8 cellular contexts compared by ENCODE assay signal in the genomic region with DNA sequence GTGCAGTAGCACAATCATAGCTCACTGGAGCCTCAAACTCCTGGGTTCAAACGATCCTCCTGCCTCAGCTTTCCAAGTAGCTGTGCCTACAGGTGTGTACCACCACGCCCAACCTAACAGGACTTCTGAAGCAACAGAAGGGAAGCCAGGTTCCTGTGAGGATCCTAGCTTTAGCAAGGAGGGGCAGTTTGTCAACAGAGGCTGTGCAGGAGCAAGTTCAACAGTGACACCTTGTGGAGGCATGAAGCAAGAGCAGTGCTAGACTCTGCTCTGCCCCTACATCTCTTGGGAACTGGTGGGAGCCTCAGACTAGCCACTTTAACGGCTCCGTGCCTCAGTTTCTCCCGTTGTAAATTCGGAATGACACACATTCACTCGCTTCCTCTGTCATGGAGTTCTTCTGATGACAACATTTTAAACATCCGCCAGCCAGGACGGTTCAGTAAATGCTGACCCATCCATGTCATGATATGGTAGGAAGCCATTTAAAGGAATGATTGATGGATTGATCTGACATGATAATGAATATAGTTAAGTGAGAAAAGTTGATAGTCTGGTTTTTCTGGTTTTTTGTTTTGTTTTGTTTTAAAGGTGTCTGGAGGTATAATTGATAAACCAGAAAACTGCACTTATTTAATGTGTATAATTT.
A peak's percentile ranks its signal among the peaks of the same experiment; 100 is the strongest.
DNase-seq lines count a peak whose midpoint lies in the region; ATAC-seq and TF ChIP-seq lines count a peak whose summit lies in the region.

No MANE protein-coding gene starts in this region.

- H2AFZ ChIP-seq in PC-3 (ENCODE audit: low read length): no peak overlapping the region

- peaks cover 9% of the 10 kb centered on the region for H3K9me3 Mint-ChIP-seq in activated T-helper 17 cell treated with anti-CD3 and anti-CD28 coated beads, Interleukin-2, amount 50 U/mL, for 72 hours

- no peaks in the 10 kb centered on the region for H3F3A ChIP-seq in PC-3 (ENCODE audit: low read length, unreplicated experiment)

- CTCF ChIA-PET in PC-3 (lab: Charles Lee): no interaction called here

- TF ChIP-seq CTCF in PC-3 (conservative IDR thresholded peaks at IDR 0.05; ENCODE audit: low read depth, low read length): peak; percentile 63
- peak; percentile 63 for TF ChIP-seq CTCF in epithelial cell of proximal tubule (conservative IDR thresholded peaks at IDR 0.05; ENCODE audit: low read depth, low read length)
- no peak for TF ChIP-seq CTCF in ovary (IDR thresholded peaks at IDR 0.05)

- no peaks in the 10 kb centered on the region for H3K9me2 ChIP-seq in PC-3 (replicated peaks; ENCODE audit: low read length)

- H3K36me3 Mint-ChIP-seq in activated T-helper 17 cell treated with anti-CD3 and anti-CD28 coated beads, Interleukin-2, amount 50 U/mL, for 72 hours (ENCODE audit: low read depth): peaks cover 17% of the 10 kb centered on the region

- no peak for TF ChIP-seq EP300 in ovary (IDR thresholded peaks at IDR 0.05)

- no peak for TF ChIP-seq POLR2A in ovary (IDR thresholded peaks at IDR 0.05)

- H3K27me3 ChIP-seq in PC-3 (ENCODE audit: low read length) (no peaks in the 10 kb centered on the region), ovary (no peaks in the 10 kb centered on the region)

- WGBS in ovary, 3 donors: 46 to 56% (median 48%) methylated on average over 9 of the region's 9 CpGs

- DNase-seq in COLO829 (ENCODE audit: low spot score) (peak; percentile 83), H4 (ENCODE audit: low spot score) (peak; percentile 19), PC-3 (peak; percentile 34), epithelial cell of proximal tubule (ENCODE audit: low read depth) (no peak), left colon (no peak), ovary (no peak), dedifferentiated amniotic fluid mesenchymal stem cell (ENCODE audit: extremely low spot score) (no peak)

- H4K20me1 ChIP-seq in PC-3 (ENCODE audit: low read length): no peaks in the 10 kb centered on the region

- peaks cover 4% of the 10 kb centered on the region for H3K4me1 Mint-ChIP-seq in activated T-helper 17 cell treated with anti-CD3 and anti-CD28 coated beads, Interleukin-2, amount 50 U/mL, for 72 hours

- H3K4me1 ChIP-seq in PC-3 (ENCODE audit: insufficient read depth, low read length): no peaks in the 10 kb centered on the region
- H3K4me1 ChIP-seq in ovary (ENCODE audit: insufficient read depth): peaks cover 4% of the 10 kb centered on the region

- H3K27ac ChIP-seq in PC-3 (ENCODE audit: low read length) (no peak overlapping the region), ovary (no peak overlapping the region)

- no TSS peak for BruUV-seq in PC-3 (replicated peaks; lab: Mats Ljungman, UMichigan)

- ATAC-seq in PC-3: no peak
- no peak for ATAC-seq in left colon
- ATAC-seq in activated T-helper 17 cell treated with anti-CD3 and anti-CD28 coated beads, Interleukin-2, amount 50 U/mL, for 72 hours (replicated peaks): no peak

- H3K27me3 Mint-ChIP-seq in activated T-helper 17 cell treated with anti-CD3 and anti-CD28 coated beads, Interleukin-2, amount 50 U/mL, for 72 hours: no peaks in the 10 kb centered on the region

- no peak overlapping the region for H3K9ac ChIP-seq in PC-3 (ENCODE audit: low read length)

- H3K79me2 ChIP-seq in PC-3 (ENCODE audit: low read length): no peaks in the 10 kb centered on the region

- H3K4me3 ChIP-seq in PC-3 (ENCODE audit: low read length) (no peak overlapping the region), epithelial cell of proximal tubule (ENCODE audit: low read depth, low read length) (no peak overlapping the region), ovary (no peak overlapping the region)

- no peak overlapping the region for H3K4me3 Mint-ChIP-seq in activated T-helper 17 cell treated with anti-CD3 and anti-CD28 coated beads, Interleukin-2, amount 50 U/mL, for 72 hours

- H3K36me3 ChIP-seq in PC-3 (ENCODE audit: low read depth, low read length) (no peaks in the 10 kb centered on the region), ovary (no peaks in the 10 kb centered on the region)

- intact Hi-C loops in PC-3 (cut with micrococcal nuclease): no loop called here
- intact Hi-C loops in left colon (cut with DNase I, micrococcal nuclease): loop anchor here in 1 of 2 donors (5.0 kb wide), 1 partner anchor 368 kb away; the partner anchor contains the start of gene ERCC4
- intact Hi-C loops in ovary (cut with DNase I): loop anchor here in 1 of 4 donors (10.0 kb wide), 1 partner anchor 365 kb away; the partner anchor contains the start of gene ERCC4

- H3K27ac Mint-ChIP-seq in activated T-helper 17 cell treated with anti-CD3 and anti-CD28 coated beads, Interleukin-2, amount 50 U/mL, for 72 hours: no peak overlapping the region

- H3K4me2 ChIP-seq in PC-3 (ENCODE audit: low read length): no peak overlapping the region

- no peaks in the 10 kb centered on the region for H3K9me3 ChIP-seq in PC-3 (ENCODE audit: low read length)
- no peaks in the 10 kb centered on the region for H3K9me3 ChIP-seq in ovary

- POLR2A ChIA-PET in PC-3 (lab: Charles Lee; ENCODE audit: unreplicated experiment): no interaction called here

Comparison
In these comparisons a context has a peak if more than half of its experiments do, and no peak if none do; other contexts are left out.
1. DNase-seq: peak in COLO829 (single experiment), H4 (single experiment) and PC-3 (single experiment); none in epithelial cell of proximal tubule (single experiment), left colon (0 of 2), ovary (0 of 5) and dedifferentiated amniotic fluid mesenchymal stem cell (single experiment).
2. CTCF ChIP-seq: peak in PC-3 (single experiment) and epithelial cell of proximal tubule (single experiment); none in ovary (0 of 3).